1 cellular context compared by ENCODE assay signal in genomic region chr4:128177376-128177959, GRCh38.
TF ChIP-seq lines count a peak whose summit lies in the region.

No MANE protein-coding gene starts in this region.

TF ChIP-seq in HepG2, 621 proteins besides CTCF, POLR2A, EP300 and RAD21 (continued from another document):
- no peak for TF ChIP-seq STAT6 (CRISPR knock-in tag; IDR thresholded peaks at IDR 0.05; ENCODE audit: borderline replicate concordance)
TF ChIP-seq in HepG2: peak in this region for 0.
